20 cellular contexts compared by ENCODE assay signal in the genomic region with DNA sequence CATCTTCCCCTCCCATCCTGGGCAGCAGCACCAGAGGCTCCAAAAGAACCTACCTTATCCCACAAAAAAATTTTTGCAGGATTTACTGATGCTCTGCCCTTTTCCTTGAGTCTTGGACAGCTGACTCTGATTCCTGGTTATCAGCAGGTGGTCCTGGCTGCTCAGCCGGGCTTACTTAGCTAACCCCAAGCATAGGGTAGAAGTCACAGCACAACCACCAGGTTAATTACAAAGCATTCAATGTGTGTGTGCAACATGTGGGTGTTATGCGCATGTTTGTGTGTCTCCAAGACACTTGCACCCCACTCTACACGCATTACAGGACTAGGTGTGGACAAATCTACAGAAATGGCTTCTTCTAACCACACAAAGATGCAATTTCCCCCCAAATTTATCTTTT. TPM values are rescaled to one million over a fixed set of nuclear protein-coding genes. Genes with fewer than 3 reads are reported as not detected.
DNase-seq lines count a peak whose midpoint lies in the region; ATAC-seq, FAIRE-seq and TF ChIP-seq lines count a peak whose summit lies in the region.
"Had no signal": no experiment of that assay in that cellular context is flagged by ENCODE, and none has a peak within 500 bp of the region (broad histone marks: within the 10 kb centered on the region; RNA-seq: fewer than 3 reads in every experiment).

No MANE protein-coding gene starts in this region.

- CTCF ChIA-PET in naive thymus-derived CD4-positive, alpha-beta T cell (lab: Charles Lee), result interaction anchor here (1.2 kb wide), 1 partner anchor 34 kb away, joined by 9 read pairs; no protein-coding TSS in a partner anchor

- no peak overlapping the region for H3K4me3 Mint-ChIP-seq in naive thymus-derived CD4-positive, alpha-beta T cell
- H3K4me3 Mint-ChIP-seq: IgD-negative memory B cell had no signal

- no peak for ATAC-seq in naive thymus-derived CD4-positive, alpha-beta T cell
- ATAC-seq in GM18909 (IDR thresholded peaks at IDR 0.05; ENCODE audit: poor library complexity, unreplicated experiment), result no peak
- ATAC-seq: left lobe of liver, Panc1 had no signal

- peaks cover 0 to 61% (median 0%) of the 10 kb centered on the region in 3 experiments for H3K36me3 ChIP-seq in naive thymus-derived CD4-positive, alpha-beta T cell (ENCODE audit: control insufficient read depth in 2 of 3, insufficient read depth in 3 of 3, low read length in 3 of 3)
- no peaks in the 10 kb centered on the region for H3K36me3 ChIP-seq in kidney (ENCODE audit: control insufficient read depth in 1 of 2, insufficient read depth in 2 of 2, low read length in 2 of 2)
- H3K36me3 ChIP-seq: BE2C, prostate gland, transverse colon had no signal

- H3K9me3 Mint-ChIP-seq in naive thymus-derived CD4-positive, alpha-beta T cell, result no peaks in the 10 kb centered on the region
- H3K9me3 Mint-ChIP-seq: IgD-negative memory B cell had no signal

- peaks cover 0 to 12% of the 10 kb centered on the region in 2 donors for H3K4me1 ChIP-seq in naive thymus-derived CD4-positive, alpha-beta T cell (ENCODE audit: control insufficient read depth in 2 of 2, insufficient read depth in 2 of 2, low read length in 2 of 2)
- peaks cover 0 to 5% of the 10 kb centered on the region in 2 donors for H3K4me1 ChIP-seq in kidney (ENCODE audit: control insufficient read depth in 1 of 2, insufficient read depth in 1 of 2, low read depth in 1 of 2, low read length in 2 of 2)
- H3K4me1 ChIP-seq: BE2C, prostate gland had no signal

- H3K27me3 Mint-ChIP-seq in naive thymus-derived CD4-positive, alpha-beta T cell, result peaks cover 0 to 2% (median 0%) of the 10 kb centered on the region in 5 donors

- H3K27ac Mint-ChIP-seq in naive thymus-derived CD4-positive, alpha-beta T cell, result peak overlapping the region in 6 of 9 donors; percentile 17 to 66 (median 42)
- H3K27ac Mint-ChIP-seq: IgD-negative memory B cell had no signal

- H3K4me1 Mint-ChIP-seq in naive thymus-derived CD4-positive, alpha-beta T cell, result peaks cover 16 to 52% (median 33%) of the 10 kb centered on the region in 7 donors

- peak; percentile 25 for DNase-seq in NCI-H2107 treated with DMSO at 0.1 percent for 48 hours (lab: John Stamatoyannopoulos, UW; ENCODE audit: unreplicated experiment)
- no peak for DNase-seq in NCI-H2107 (lab: John Stamatoyannopoulos, UW)
- DNase-seq in DMS 273 (lab: John Stamatoyannopoulos, UW; ENCODE audit: unreplicated experiment), result peak; percentile 61
- DNase-seq in astrocyte of the cerebellum (ENCODE audit: low read depth), result peak; percentile 68
- no peak for DNase-seq in naive thymus-derived CD4-positive, alpha-beta T cell
- no peak for DNase-seq in activated CD4-positive, alpha-beta T cell treated with anti-CD3 and anti-CD28 coated beads for 4 hours
- no peak for DNase-seq in kidney
- DNase-seq: activated T-cell treated with anti-CD3 and anti-CD28 coated beads, Interleukin-2, amount 50 U/mL, for 48 hours; BE2C; cerebellar nuclear complex; NCI-H1048; NCI-H2081 treated with DMSO at 0.1 percent for 48 hours; NCI-H526 treated with DMSO at 0.1 percent for 48 hours; transverse colon had no signal

- in situ Hi-C loops in astrocyte of the cerebellum (cut with HindIII; ENCODE audit: low sequenced_read_pairs), result no loop called here

- TF ChIP-seq CTCF in astrocyte of the cerebellum (IDR thresholded peaks at IDR 0.05; ENCODE audit: low read depth, low read length, missing control alignments), result no peak
- no peak for TF ChIP-seq CTCF in kidney (IDR thresholded peaks at IDR 0.05; ENCODE audit: borderline replicate concordance, extremely low read depth, insufficient read depth)

- H3K9me3 ChIP-seq in naive thymus-derived CD4-positive, alpha-beta T cell (ENCODE audit: control insufficient read depth in 2 of 3, low read length in 3 of 3), result no peaks in the 10 kb centered on the region
- no peaks in the 10 kb centered on the region for H3K9me3 ChIP-seq in kidney (ENCODE audit: control insufficient read depth in 1 of 2, low read length in 2 of 2)
- H3K9me3 ChIP-seq: BE2C, prostate gland, transverse colon had no signal

- H3K4me3 ChIP-seq in astrocyte of the cerebellum (ENCODE audit: low read depth, low read length), result no peak overlapping the region
- no peak overlapping the region for H3K4me3 ChIP-seq in naive thymus-derived CD4-positive, alpha-beta T cell (ENCODE audit: low read length)
- no peak overlapping the region for H3K4me3 ChIP-seq in kidney (ENCODE audit: low read length in 2 of 2)
- H3K4me3 ChIP-seq: prostate gland, transverse colon had no signal

- no peaks in the 10 kb centered on the region for H3K27me3 ChIP-seq in naive thymus-derived CD4-positive, alpha-beta T cell (ENCODE audit: control insufficient read depth in 2 of 2, insufficient read depth in 2 of 2, low read length in 2 of 2)
- H3K27me3 ChIP-seq: BE2C, transverse colon had no signal

- no peak overlapping the region for H3K9ac ChIP-seq in kidney (ENCODE audit: low read length in 2 of 2)

- H3K36me3 Mint-ChIP-seq in naive thymus-derived CD4-positive, alpha-beta T cell, result peaks cover 0 to 44% (median 10%) of the 10 kb centered on the region in 5 donors

- H3K27ac ChIP-seq in naive thymus-derived CD4-positive, alpha-beta T cell (ENCODE audit: low read depth, low read length), result no peak overlapping the region
- H3K27ac ChIP-seq in kidney (ENCODE audit: low read depth in 2 of 2, low read length in 2 of 2), result no peak overlapping the region
- H3K27ac ChIP-seq: 22Rv1, prostate gland had no signal

- POLR2A ChIA-PET in naive thymus-derived CD4-positive, alpha-beta T cell (lab: Charles Lee), result interaction anchor here (0.7 to 1.4 kb wide), 3 partner anchors 27 to 38 kb away, joined by 3 to 4 read pairs (median 3); no protein-coding TSS in a partner anchor

- no peak for FAIRE-seq in kidney (lab: Jason Lieb, UNC)

- intact Hi-C loops in naive thymus-derived CD4-positive, alpha-beta T cell (cut with micrococcal nuclease), result no loop called here
- intact Hi-C loops in kidney (cut with DNase I), result no loop called here

RNA-seq across cellular contexts. Expression of gene PECAM1, which starts 36.3 kb away (rescaled TPM):
- 100 to 1,000 TPM in 1 of 5 experiments, 10 to 100 TPM in 4; 10.0 to 224 (median 60.1) TPM for total RNA-seq in naive thymus-derived CD4-positive, alpha-beta T cell
- polyA plus RNA-seq in naive thymus-derived CD4-positive, alpha-beta T cell, result 100 to 1,000 TPM in 1 of 2 donors, 10 to 100 TPM in 1; 91.1 to 180 TPM
- total RNA-seq in kidney, result 321 TPM
- 44.3 TPM for polyA plus RNA-seq in kidney (ENCODE audit: insufficient read depth, low read depth, low replicate concordance)

Comparison
In these comparisons a context has a peak if more than half of its experiments do, and no peak if none do; other contexts are left out.
1. DNase-seq: peak in NCI-H2107 treated with DMSO at 0.1 percent for 48 hours (single experiment), DMS 273 (single experiment) and astrocyte of the cerebellum (single experiment); none in NCI-H2107 (single experiment), naive thymus-derived CD4-positive, alpha-beta T cell (0 of 9), activated CD4-positive, alpha-beta T cell treated with anti-CD3 and anti-CD28 coated beads for 4 hours (0 of 2) and kidney (single experiment).